8 cellular contexts compared by ENCODE assay signal in genomic region chr5:136082390-136083193, GRCh38. TPM values are rescaled to one million over a fixed set of nuclear protein-coding genes. Genes with fewer than 3 reads are reported as not detected.
DNase-seq lines count a peak whose midpoint lies in the region; ATAC-seq, FAIRE-seq and TF ChIP-seq lines count a peak whose summit lies in the region.

No MANE protein-coding gene starts in this region.

- peaks cover 0 to 5% (median 0%) of the 10 kb centered on the region in 5 experiments for H3K9me3 Mint-ChIP-seq in brain

- DNase-seq in D721Med (ENCODE audit: insufficient read length, low spot score) = peak; percentile 41
- DNase-seq in HT-29 (ENCODE audit: low spot score) = peak; percentile 55
- peak; percentile 41 to 61 (median 51) for DNase-seq in T-helper 17 cell
- peak; percentile 72 for DNase-seq in iris pigment epithelial cell (ENCODE audit: low read depth)
- peak; percentile 30 to 67 for DNase-seq in stimulated activated CD4-positive, alpha-beta T cell treated with anti-CD3 and anti-CD28 coated beads, Interleukin-2, amount 100 ng/mL, for 48 hours

- peaks cover 3% of the 10 kb centered on the region for H3K36me3 Mint-ChIP-seq in T-helper 17 cell (ENCODE audit: low read depth)
- H3K36me3 Mint-ChIP-seq in brain = no peaks in the 10 kb centered on the region

- TF ChIP-seq CTCF in D721Med (IDR thresholded peaks at IDR 0.05; ENCODE audit: insufficient read depth, missing control alignments) (peak; percentile 49), brain (conservative IDR thresholded peaks at IDR 0.05) (peak; percentile 81 to 84)

- H3K27ac Mint-ChIP-seq in T-helper 17 cell (no peak overlapping the region), brain (no peak overlapping the region)

- H3K9me3 ChIP-seq in T-helper 17 cell (ENCODE audit: control insufficient read depth, low read length, poor library complexity, severe bottlenecking) = no peaks in the 10 kb centered on the region

- H3K4me1 Mint-ChIP-seq in T-helper 17 cell (peaks cover 12% of the 10 kb centered on the region), brain (peaks cover 4% of the 10 kb centered on the region)

- FAIRE-seq in D721Med (lab: Jason Lieb, UNC) = no peak

- ATAC-seq in T-helper 17 cell (peak; percentile 46), GM21526 (IDR thresholded peaks at IDR 0.05; ENCODE audit: low FRiP score, unreplicated experiment) (no peak), GM19455 (IDR thresholded peaks at IDR 0.05; ENCODE audit: unreplicated experiment) (no peak)

- H3K27me3 Mint-ChIP-seq in T-helper 17 cell = peaks cover 38% of the 10 kb centered on the region
- peaks cover 33% of the 10 kb centered on the region for H3K27me3 Mint-ChIP-seq in brain

- H3K4me3 Mint-ChIP-seq in T-helper 17 cell = no peak overlapping the region
- H3K4me3 Mint-ChIP-seq in brain = no peak overlapping the region

RNA-seq across cellular contexts. Expression of gene SMAD5, which starts 50.1 kb away (rescaled TPM):
- 12.4 and 14.5 TPM in 2 replicates for total RNA-seq in HT-29 (2014; rRNA removed; shearing (Covaris generic))
- 10 to 100 TPM; 12.5 to 18.1 TPM for total RNA-seq in T-helper 17 cell
- 12.8 TPM for polyA plus RNA-seq in brain (ENCODE audit: insufficient read depth, low read depth, low replicate concordance)

RNA-seq across cellular contexts. Expression of gene TGFBI, which starts 53.8 kb away (rescaled TPM):
- 33.6 and 37.2 TPM in 2 replicates for total RNA-seq in HT-29 (2014; rRNA removed; shearing (Covaris generic))
- total RNA-seq in T-helper 17 cell = 1 to 10 TPM; 6.6 to 8.6 TPM
- 10.4 TPM for polyA plus RNA-seq in brain (ENCODE audit: insufficient read depth, low read depth, low replicate concordance)
